Comparison of ENCODE assay signal across 8 cellular contexts in genomic region chr13:92622905-92623304, GRCh38.
"Had no signal": no experiment of that assay in that cellular context is flagged by ENCODE, and none has a peak within 500 bp of the region (broad histone marks: within the 10 kb centered on the region; RNA-seq: fewer than 3 reads in every experiment).

No MANE protein-coding gene starts in this region.

- H3K4me3 ChIP-seq: GM12878 had no signal

- FAIRE-seq: G401.6, GM12878, GM12891, GM12892, GM18507, GM19239 had no signal

- DNase-seq: GDM1, GF-D8 had no signal
